12 cellular contexts compared by ENCODE assay signal in genomic region chr2:174442546-174443510, GRCh38. TPM values are rescaled to one million over a fixed set of nuclear protein-coding genes. Genes with fewer than 3 reads are reported as not detected.
DNase-seq lines count a peak whose midpoint lies in the region; ATAC-seq, FAIRE-seq and TF ChIP-seq lines count a peak whose summit lies in the region.
"Had no signal": no experiment of that assay in that cellular context is flagged by ENCODE, and none has a peak within 500 bp of the region (broad histone marks: within the 10 kb centered on the region; RNA-seq: fewer than 3 reads in every experiment).

No MANE protein-coding gene starts in this region.

- H3K9me3 ChIP-seq in osteoblast (ENCODE audit: low read depth, low read length) (no peaks in the 10 kb centered on the region), Peyer's patch (no peaks in the 10 kb centered on the region)

- H3K4me1 ChIP-seq in osteoblast (ENCODE audit: insufficient read depth, low read length) (peaks cover 11% of the 10 kb centered on the region), Peyer's patch (no peaks in the 10 kb centered on the region)

- H3K4me2 ChIP-seq in osteoblast (ENCODE audit: insufficient read depth, low read length) = peak overlapping the region; percentile 39

- H3K27me3 ChIP-seq in osteoblast (ENCODE audit: insufficient read depth, low read length) = no peaks in the 10 kb centered on the region
- H3K27me3 ChIP-seq in Peyer's patch = no peaks in the 10 kb centered on the region

- H3K27ac ChIP-seq in epithelial cell of prostate (no peak overlapping the region), osteoblast (ENCODE audit: low read depth, low read length) (peak overlapping the region; percentile 26), Peyer's patch (no peak overlapping the region)
- H3K27ac ChIP-seq: coronary artery had no signal

- ATAC-seq in HG03342 (IDR thresholded peaks at IDR 0.05; ENCODE audit: unreplicated experiment) (no peak), GM19328 (IDR thresholded peaks at IDR 0.05; ENCODE audit: unreplicated experiment) (no peak)

- H4K20me1 ChIP-seq in osteoblast (ENCODE audit: insufficient read depth, low read length) = no peaks in the 10 kb centered on the region

- TF ChIP-seq POLR2A in Peyer's patch (IDR thresholded peaks at IDR 0.05) = no peak

- no peaks in the 10 kb centered on the region for H3K36me3 ChIP-seq in osteoblast (ENCODE audit: insufficient read depth, low read length)
- H3K36me3 ChIP-seq in Peyer's patch = no peaks in the 10 kb centered on the region

- DNase-seq in GM04504 (ENCODE audit: low read depth) (peak; percentile 54), RCC 7860 (ENCODE audit: low spot score) (peak; percentile 77), epithelial cell of prostate (ENCODE audit: low read depth, low spot score) (peak; percentile 5), osteoblast (ENCODE audit: insufficient read length, low spot score, missing footprints) (peak; percentile 66), NK-92 (lab: John Stamatoyannopoulos, UW; ENCODE audit: unreplicated experiment) (no peak), Peyer's patch (no peak)
- DNase-seq: NCI-H1092 treated with DMSO at 0.1 percent for 48 hours, retina, SIG-M5 had no signal

- no peak overlapping the region for H3K4me3 ChIP-seq in osteoblast (ENCODE audit: insufficient read depth, low read length)
- H3K4me3 ChIP-seq in Peyer's patch = no peak overlapping the region
- H3K4me3 ChIP-seq: coronary artery had no signal

- TF ChIP-seq CTCF in osteoblast (IDR thresholded peaks at IDR 0.05; ENCODE audit: extremely low read depth, low read depth, low read length) (no peak), Peyer's patch (IDR thresholded peaks at IDR 0.05) (no peak)

- peak overlapping the region; percentile 81 for H2AFZ ChIP-seq in osteoblast (ENCODE audit: low read length)

- H3K79me2 ChIP-seq in osteoblast (ENCODE audit: insufficient read depth, low read length) = no peaks in the 10 kb centered on the region

- FAIRE-seq in RCC 7860 (lab: Jason Lieb, UNC) = peak; percentile 94

RNA-seq across cellular contexts. Expression of gene GPR155, which starts 44.0 kb away (rescaled TPM):
- total RNA-seq in osteoblast (3.5 and 4.3 TPM in 2 replicates), Peyer's patch (10 to 100 TPM in 1 of 4 donors, 1 to 10 TPM in 3; 1.8 to 48.7 (median 3.2) TPM)

RNA-seq across cellular contexts. Expression of gene SCRN3, which starts 47.3 kb away (rescaled TPM):
- 29.7 and 33.0 TPM in 2 replicates for total RNA-seq in osteoblast
- 10 to 100 TPM; 26.4 to 40.9 (median 29.8) TPM for total RNA-seq in Peyer's patch

Comparison
In these comparisons a context has a peak if more than half of its experiments do, and no peak if none do; other contexts are left out.
1. DNase-seq: peak in GM04504 (single experiment), RCC 7860 (single experiment), epithelial cell of prostate (single experiment) and osteoblast (single experiment); none in NK-92 (single experiment) and Peyer's patch (0 of 3).